ENCODE assay signal across 8 cellular contexts in genomic region chr2:119544075-119545031, GRCh38. TPM values are rescaled to one million over a fixed set of nuclear protein-coding genes. Genes with fewer than 3 reads are reported as not detected.
DNase-seq lines count a peak whose midpoint lies in the region; ATAC-seq, FAIRE-seq and TF ChIP-seq lines count a peak whose summit lies in the region.

CFAP221 (plus strand) TSS chr2:119544449; CDS start chr2:119546132, 1,683 bp downstream.

- peak in 71 of 76 experiments; percentile 3 to 70 (median 47) for DNase-seq in HUDEP-2 (lab: John Stamatoyannopoulos, UW; ENCODE audit: unreplicated experiment in 76 of 76)
- peak; percentile 72 to 80 for DNase-seq in SJSA1 (ENCODE audit: low read depth in 1 of 2, low spot score in 2 of 2)
- peak; percentile 88 to 93 (median 92) for DNase-seq in K562 (ENCODE audit: extremely low read depth in 1 of 4, low spot score in 3 of 4)
- no peak for DNase-seq in iPS DF 6.9 (ENCODE audit: low read depth, low spot score)
- DNase-seq in renal cortical epithelial cell (ENCODE audit: low read depth): peak; percentile 72
- DNase-seq in UCSD-AML1 (lab: John Stamatoyannopoulos, UW; ENCODE audit: unreplicated experiment): no peak

- intact Hi-C loops in K562 (cut with micrococcal nuclease): no loop called here

- CTCF ChIA-PET in K562 (lab: Yijun Ruan, JAX; ENCODE audit: low intra/inter-chr PET ratio): no interaction called here

- H3K4me1 ChIP-seq in SJSA1 (replicated peaks): peaks cover 10% of the 10 kb centered on the region
- H3K4me1 ChIP-seq in K562 (replicated peaks in 1 of 2; ENCODE audit: control insufficient read depth in 2 of 2, insufficient read depth in 2 of 2, low read length in 2 of 2): peaks cover 19 to 33% of the 10 kb centered on the region in 2 experiments
- H3K4me1 ChIP-seq in iPS DF 6.9 (ENCODE audit: control insufficient read depth, insufficient read depth, low read length): no peaks in the 10 kb centered on the region

- H3K9ac ChIP-seq in K562 (ENCODE audit: insufficient read depth in 1 of 2, low read depth in 2 of 2, low read length in 2 of 2): peak within 1 kb of the TSS; percentile 81 to 93

- H3K36me3 ChIP-seq in SJSA1 (no peaks in the 10 kb centered on the region), K562 (ENCODE audit: control insufficient read depth, insufficient read depth, low read length) (no peaks in the 10 kb centered on the region), iPS DF 6.9 (ENCODE audit: control insufficient read depth, insufficient read depth, low read length) (no peaks in the 10 kb centered on the region)

- POLR2A ChIA-PET in K562 (lab: Yijun Ruan, JAX): interaction anchor here (0.6 kb wide), 1 partner anchor 483 kb away, joined by 3 read pairs; no protein-coding TSS in a partner anchor

- TF ChIP-seq POLR2A in K562 (conservative IDR thresholded peaks at IDR 0.05): 0 out of 2 replicates have a peak, but pooled peaks have one; percentile 26

- H3K27ac ChIP-seq in C4-2B (peak within 1 kb of the TSS; percentile 70), SJSA1 (0 out of 2 replicates have a peak within 1 kb of the TSS, but pooled peaks have one; percentile 37), K562 (ENCODE audit: extremely low read depth, low read depth, low read length) (peak within 1 kb of the TSS; percentile 88), iPS DF 6.9 (ENCODE audit: low read length) (no peak within 1 kb of the TSS)

- TF ChIP-seq EP300 in K562 (IDR thresholded peaks at IDR 0.05; ENCODE audit: low read length): no peak

- BruUV-seq in K562 (replicated peaks; lab: Mats Ljungman, UMichigan): no TSS peak

- no peak for TF ChIP-seq RAD21 in K562 (CRISPR knock-in tag; conservative IDR thresholded peaks at IDR 0.05 in 1 of 2, IDR thresholded peaks at IDR 0.05 in 1 of 2)

- in situ Hi-C loops in K562 (cut with MboI): no loop called here

- 3% methylated on average over 46 of the region's 91 CpGs for WGBS in K562 (ENCODE audit: insufficient coverage, low coverage, missing lambda C conversion rate)
- WGBS in iPS DF 6.9 (ENCODE audit: insufficient coverage, insufficient read length): no CpG with 5 or more reads among the region's 91 CpGs

- H3K9me3 ChIP-seq in SJSA1 (replicated peaks) (no peaks in the 10 kb centered on the region), K562 (replicated peaks; ENCODE audit: control insufficient read depth, insufficient read depth, low read depth, low read length) (no peaks in the 10 kb centered on the region), iPS DF 6.9 (ENCODE audit: control insufficient read depth, insufficient read depth, low read length) (no peaks in the 10 kb centered on the region)

- peak within 1 kb of the TSS; percentile 43 for H3K4me3 ChIP-seq in SJSA1
- H3K4me3 ChIP-seq in K562: peak within 1 kb of the TSS; percentile 59
- H3K4me3 ChIP-seq in iPS DF 6.9 (ENCODE audit: low read length): peak within 1 kb of the TSS; percentile 76

- peak; percentile 90 for FAIRE-seq in K562 (lab: Jason Lieb, UNC)

- peak within 1 kb of the TSS; percentile 87 for H3K4me2 ChIP-seq in K562 (ENCODE audit: insufficient read depth, low read length)

- ATAC-seq in GM19397 (IDR thresholded peaks at IDR 0.05; ENCODE audit: unreplicated experiment): peak; percentile 86
- ATAC-seq in K562: peak; percentile 95

- no peaks in the 10 kb centered on the region for H3K9me1 ChIP-seq in K562 (ENCODE audit: control insufficient read depth, insufficient read depth, low read length)

- no peaks in the 10 kb centered on the region for H3K79me2 ChIP-seq in K562 (ENCODE audit: control insufficient read depth, insufficient read depth, low read length)

- TF ChIP-seq CTCF in C4-2B (conservative IDR thresholded peaks at IDR 0.05) (no peak), K562 (IDR thresholded peaks at IDR 0.05 in 2 of 3, conservative IDR thresholded peaks at IDR 0.05 in 1 of 3; ENCODE audit: insufficient read depth in 2 of 3, low read depth in 1 of 3, low read length in 3 of 3) (no peak)

- peaks cover 28% of the 10 kb centered on the region for H3K27me3 ChIP-seq in SJSA1 (replicated peaks)
- no peaks in the 10 kb centered on the region; a peak in 1 of 5 replicates for H3K27me3 ChIP-seq in K562 (ENCODE audit: control insufficient read depth in 2 of 2, insufficient read depth in 2 of 2, low read length in 2 of 2)
- no peaks in the 10 kb centered on the region; the same call in 1 of the 2 replicates for H3K27me3 ChIP-seq in iPS DF 6.9 (ENCODE audit: control insufficient read depth, insufficient read depth, low read length)

- H2AFZ ChIP-seq in K562 (ENCODE audit: low read depth, low read length): peak within 1 kb of the TSS; percentile 100

- H4K20me1 ChIP-seq in K562 (replicated peaks; ENCODE audit: control insufficient read depth, insufficient read depth, low read length): 0 out of 2 replicates have a peak, but pooled peaks cover 3% of the 10 kb centered on the region

TF ChIP-seq in K562, 482 proteins besides CTCF, POLR2A, EP300 and RAD21 (continues in another document):
- peak; percentile 100 for TF ChIP-seq PRDM10 (IDR thresholded peaks at IDR 0.05; ENCODE audit: partially characterized antibody)
- peak; percentile 86 for TF ChIP-seq NUFIP1 (IDR thresholded peaks at IDR 0.05; ENCODE audit: partially characterized antibody)
- TF ChIP-seq YY1 (IDR thresholded peaks at IDR 0.05; ENCODE audit: borderline replicate concordance in 1 of 3, control insufficient read depth in 1 of 3, extremely low read depth in 1 of 3, insufficient read depth in 3 of 3, insufficient read length in 1 of 3, insufficient replicate concordance in 2 of 3, low read depth in 1 of 3, low read length in 2 of 3): peak in 2 of 3 experiments; percentile 69 to 73
- TF ChIP-seq SNRNP70 (optimal IDR thresholded peaks at IDR 0.05; ENCODE audit: low read depth, low read length): no peak

RNA-seq across cellular contexts. Expression of gene CFAP221, which starts in this region (rescaled TPM):
- total RNA-seq in SJSA1 (2014; rRNA removed; shearing (Covaris generic)): not detected in 2 replicates
- total RNA-seq in K562 (2011; cell fraction: chromatin; rRNA removed; ENCODE audit: low replicate concordance): 0.90 TPM in 1 of 2 replicates, not detected in the other
- total RNA-seq in K562 (2011; cell fraction: nucleolus; rRNA removed): 0.53 TPM in 1 of 2 replicates, not detected in the other
- 0.44 TPM in 1 of 2 replicates, not detected in the other for total RNA-seq in K562 (2011; cell fraction: nucleoplasm; rRNA removed)
- total RNA-seq in K562 (2014; rRNA removed) (0.09 and 1.2 TPM in 2 replicates), K562 (2014; rRNA removed; fragmentation: Illumina TruSeq; extraction: Trizol) (0.48 and 0.84 TPM in 2 replicates), K562 (2015; rRNA removed; fragmentation: Illumina TruSeq; extraction: Trizol) (0.65 and 0.98 TPM in 2 replicates), K562 (2021) (0.35 and 0.51 TPM in 2 replicates), renal cortical epithelial cell (2.1 and 22.9 TPM in 2 replicates)
- polyA plus RNA-seq in K562 (2011; rRNA removed) (0.35 and 0.41 TPM in 2 replicates), K562 (2014; fragmentation: Illumina TruSeq; extraction: Trizol) (0.64 and 1.4 TPM in 2 replicates), K562 (2014; fragmentation: Nextera tagmentation; extraction: Ambion mirVana) (under 1 TPM; 0.69 to 0.70 TPM), K562 (2014; rRNA removed) (0.16 and 0.62 TPM in 2 replicates)
- polyA plus RNA-seq in K562 (2011; cell fraction: cytosol; rRNA removed): 0.03 and 0.06 TPM in 2 replicates
- 0.46 and 0.53 TPM in 2 replicates for polyA plus RNA-seq in K562 (2011; cell fraction: nucleus; rRNA removed)
- polyA plus RNA-seq in K562 (2012): 0.71 and 1.5 TPM in 2 replicates
- not detected in 2 replicates for polyA minus RNA-seq in K562 (2011; rRNA and poly(A)+ RNA removed)
- polyA minus RNA-seq in K562 (2011; cell fraction: cytosol; rRNA and poly(A)+ RNA removed): not detected in 2 replicates
- polyA minus RNA-seq in K562 (2011; cell fraction: nucleus; rRNA and poly(A)+ RNA removed): 0.44 and 1.1 TPM in 2 replicates

Comparison
In these comparisons a context has a peak if more than half of its experiments do, and no peak if none do; other contexts are left out.
1. Peak in DNase-seq, H3K4me3 ChIP-seq and H3K27ac ChIP-seq in SJSA1; RNA of the gene not detected or under 1 TPM.
2. DNase-seq: peak in HUDEP-2 (71 of 76), K562 (4 of 4) and renal cortical epithelial cell (single experiment); none in iPS DF 6.9 (single experiment) and UCSD-AML1 (single experiment).
3. Peak in every context shown above with its lines, with median percentiles within 50 percentile points of each other: H3K4me3 ChIP-seq.